Comparison of ENCODE assay signal across 1 cellular context in genomic region chr20:40506567-40506966, GRCh38.
A peak's percentile ranks its signal among the peaks of the same experiment; 100 is the strongest.
TF ChIP-seq lines count a peak whose summit lies in the region.

No MANE protein-coding gene starts in this region.

TF ChIP-seq in K562, 482 proteins besides CTCF, POLR2A, EP300 and RAD21 (continued from another document and continues in another):
- TF ChIP-seq, protein P1, sequence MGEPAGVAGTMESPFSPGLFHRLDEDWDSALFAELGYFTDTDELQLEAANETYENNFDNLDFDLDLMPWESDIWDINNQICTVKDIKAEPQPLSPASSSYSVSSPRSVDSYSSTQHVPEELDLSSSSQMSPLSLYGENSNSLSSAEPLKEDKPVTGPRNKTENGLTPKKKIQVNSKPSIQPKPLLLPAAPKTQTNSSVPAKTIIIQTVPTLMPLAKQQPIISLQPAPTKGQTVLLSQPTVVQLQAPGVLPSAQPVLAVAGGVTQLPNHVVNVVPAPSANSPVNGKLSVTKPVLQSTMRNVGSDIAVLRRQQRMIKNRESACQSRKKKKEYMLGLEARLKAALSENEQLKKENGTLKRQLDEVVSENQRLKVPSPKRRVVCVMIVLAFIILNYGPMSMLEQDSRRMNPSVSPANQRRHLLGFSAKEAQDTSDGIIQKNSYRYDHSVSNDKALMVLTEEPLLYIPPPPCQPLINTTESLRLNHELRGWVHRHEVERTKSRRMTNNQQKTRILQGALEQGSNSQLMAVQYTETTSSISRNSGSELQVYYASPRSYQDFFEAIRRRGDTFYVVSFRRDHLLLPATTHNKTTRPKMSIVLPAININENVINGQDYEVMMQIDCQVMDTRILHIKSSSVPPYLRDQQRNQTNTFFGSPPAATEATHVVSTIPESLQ (CRISPR knock-in tag; IDR thresholded peaks at IDR 0.05) = no peak
- TF ChIP-seq, protein P2, sequence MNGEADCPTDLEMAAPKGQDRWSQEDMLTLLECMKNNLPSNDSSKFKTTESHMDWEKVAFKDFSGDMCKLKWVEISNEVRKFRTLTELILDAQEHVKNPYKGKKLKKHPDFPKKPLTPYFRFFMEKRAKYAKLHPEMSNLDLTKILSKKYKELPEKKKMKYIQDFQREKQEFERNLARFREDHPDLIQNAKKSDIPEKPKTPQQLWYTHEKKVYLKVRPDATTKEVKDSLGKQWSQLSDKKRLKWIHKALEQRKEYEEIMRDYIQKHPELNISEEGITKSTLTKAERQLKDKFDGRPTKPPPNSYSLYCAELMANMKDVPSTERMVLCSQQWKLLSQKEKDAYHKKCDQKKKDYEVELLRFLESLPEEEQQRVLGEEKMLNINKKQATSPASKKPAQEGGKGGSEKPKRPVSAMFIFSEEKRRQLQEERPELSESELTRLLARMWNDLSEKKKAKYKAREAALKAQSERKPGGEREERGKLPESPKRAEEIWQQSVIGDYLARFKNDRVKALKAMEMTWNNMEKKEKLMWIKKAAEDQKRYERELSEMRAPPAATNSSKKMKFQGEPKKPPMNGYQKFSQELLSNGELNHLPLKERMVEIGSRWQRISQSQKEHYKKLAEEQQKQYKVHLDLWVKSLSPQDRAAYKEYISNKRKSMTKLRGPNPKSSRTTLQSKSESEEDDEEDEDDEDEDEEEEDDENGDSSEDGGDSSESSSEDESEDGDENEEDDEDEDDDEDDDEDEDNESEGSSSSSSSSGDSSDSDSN (IDR thresholded peaks at IDR 0.05; ENCODE audit: borderline replicate concordance in 1 of 2, low read depth in 2 of 2, low read length in 2 of 2) = no peak
- TF ChIP-seq ZNF551 (CRISPR knock-in tag; IDR thresholded peaks at IDR 0.05) (no peak), SRSF3 (IDR thresholded peaks at IDR 0.05; ENCODE audit: insufficient read depth, low read length) (no peak), TCF7 (IDR thresholded peaks at IDR 0.05; ENCODE audit: borderline replicate concordance) (no peak), ZBTB40 (IDR thresholded peaks at IDR 0.05) (no peak), ZBTB40 (CRISPR knock-in tag; IDR thresholded peaks at IDR 0.05) (no peak), ZNF609 (CRISPR knock-in tag; IDR thresholded peaks at IDR 0.05; ENCODE audit: borderline replicate concordance) (no peak), FOXA3 (CRISPR knock-in tag; conservative IDR thresholded peaks at IDR 0.05 in 1 of 2, IDR thresholded peaks at IDR 0.05 in 1 of 2) (no peak), HNRNPLL (IDR thresholded peaks at IDR 0.05; ENCODE audit: low read depth, low read length, poor library complexity, severe bottlenecking) (no peak), TAF15 (IDR thresholded peaks at IDR 0.05; ENCODE audit: low read depth, low read length) (no peak), NCOA1 (IDR thresholded peaks at IDR 0.05; ENCODE audit: low read depth) (no peak), IRF2 (CRISPR knock-in tag; IDR thresholded peaks at IDR 0.05) (no peak), ELF4 (CRISPR knock-in tag; IDR thresholded peaks at IDR 0.05) (no peak), YBX1 (IDR thresholded peaks at IDR 0.05) (no peak), SMAD4 (CRISPR knock-in tag; conservative IDR thresholded peaks at IDR 0.05) (no peak), VEZF1 (CRISPR knock-in tag; IDR thresholded peaks at IDR 0.05) (peak; percentile 78), TFE3 (CRISPR knock-in tag; IDR thresholded peaks at IDR 0.05) (peak; percentile 92), WHSC1 (IDR thresholded peaks at IDR 0.05; ENCODE audit: low read length) (no peak), ZFP91 (CRISPR knock-in tag; IDR thresholded peaks at IDR 0.05) (no peak), MYC (IDR thresholded peaks at IDR 0.05; ENCODE audit: low read depth, low read length) (no peak), MYC (CRISPR knock-in tag; IDR thresholded peaks at IDR 0.05; ENCODE audit: borderline replicate concordance, low read depth) (no peak), HDAC1 (IDR thresholded peaks at IDR 0.05) (no peak), ZNF282 (CRISPR knock-in tag; IDR thresholded peaks at IDR 0.05) (no peak), RBM34 (IDR thresholded peaks at IDR 0.05; ENCODE audit: borderline replicate concordance, insufficient read depth, low read length) (no peak), NFATC3 (IDR thresholded peaks at IDR 0.05) (no peak)
- TF ChIP-seq, protein P3, sequence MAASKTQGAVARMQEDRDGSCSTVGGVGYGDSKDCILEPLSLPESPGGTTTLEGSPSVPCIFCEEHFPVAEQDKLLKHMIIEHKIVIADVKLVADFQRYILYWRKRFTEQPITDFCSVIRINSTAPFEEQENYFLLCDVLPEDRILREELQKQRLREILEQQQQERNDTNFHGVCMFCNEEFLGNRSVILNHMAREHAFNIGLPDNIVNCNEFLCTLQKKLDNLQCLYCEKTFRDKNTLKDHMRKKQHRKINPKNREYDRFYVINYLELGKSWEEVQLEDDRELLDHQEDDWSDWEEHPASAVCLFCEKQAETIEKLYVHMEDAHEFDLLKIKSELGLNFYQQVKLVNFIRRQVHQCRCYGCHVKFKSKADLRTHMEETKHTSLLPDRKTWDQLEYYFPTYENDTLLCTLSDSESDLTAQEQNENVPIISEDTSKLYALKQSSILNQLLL (CRISPR knock-in tag; IDR thresholded peaks at IDR 0.05; ENCODE audit: borderline replicate concordance) = no peak
- TF ChIP-seq, protein P4, sequence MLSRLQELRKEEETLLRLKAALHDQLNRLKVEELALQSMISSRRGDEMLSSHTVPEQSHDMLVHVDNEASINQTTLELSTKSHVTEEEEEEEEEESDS (CRISPR knock-in tag; IDR thresholded peaks at IDR 0.05) = no peak
